Comparison of ENCODE assay signal across 8 cellular contexts in genomic region chr9:37471942-37472679, GRCh38. TPM values are rescaled to one million over a fixed set of nuclear protein-coding genes. Genes with fewer than 3 reads are reported as not detected.
A peak's percentile ranks its signal among the peaks of the same experiment; 100 is the strongest.
DNase-seq lines count a peak whose midpoint lies in the region; FAIRE-seq lines count a peak whose summit lies in the region.

No MANE protein-coding gene starts in this region.

- peak; percentile 98 for DNase-seq in RCC 7860 (ENCODE audit: low spot score)
- DNase-seq in mucosa of gallbladder (ENCODE audit: low spot score) = peak; percentile 42
- DNase-seq in NCI-H187 (lab: John Stamatoyannopoulos, UW) = no peak
- DNase-seq in effector CD8-positive, alpha-beta T cell (lab: John Stamatoyannopoulos, UW) = no peak
- no peak for DNase-seq in stimulated activated CD4-positive, alpha-beta T cell treated with anti-CD3 and anti-CD28 coated beads, Interleukin-4, amount 100 ng/mL, for 24 hours
- DNase-seq in NCI-H1048 (lab: John Stamatoyannopoulos, UW) = no peak

- FAIRE-seq in G401.6 (lab: Jason Lieb, UNC) = peak; percentile 100
- peak; percentile 98 for FAIRE-seq in RCC 7860 (lab: Jason Lieb, UNC)
- FAIRE-seq in endometrium (lab: Jason Lieb, UNC) = peak; percentile 93

RNA-seq across cellular contexts. Expression of gene ZBTB5, which starts 6.9 kb away (rescaled TPM):
- total RNA-seq in mucosa of gallbladder = 12.1 TPM

RNA-seq across cellular contexts. Expression of gene POLR1E, which starts 13.6 kb away (rescaled TPM):
- total RNA-seq in mucosa of gallbladder = 19.3 TPM

RNA-seq across cellular contexts. Expression of gene GRHPR, which starts 49.6 kb away (rescaled TPM):
- 125 TPM for total RNA-seq in mucosa of gallbladder

Comparison
In these comparisons a context has a peak if more than half of its experiments do, and no peak if none do; other contexts are left out.
1. DNase-seq: peak in RCC 7860 (single experiment) and mucosa of gallbladder (single experiment); none in NCI-H187 (0 of 2), effector CD8-positive, alpha-beta T cell (single experiment), stimulated activated CD4-positive, alpha-beta T cell treated with anti-CD3 and anti-CD28 coated beads, Interleukin-4, amount 100 ng/mL, for 24 hours (single experiment) and NCI-H1048 (single experiment).